ENCODE assay signal across 21 cellular contexts in the genomic region with DNA sequence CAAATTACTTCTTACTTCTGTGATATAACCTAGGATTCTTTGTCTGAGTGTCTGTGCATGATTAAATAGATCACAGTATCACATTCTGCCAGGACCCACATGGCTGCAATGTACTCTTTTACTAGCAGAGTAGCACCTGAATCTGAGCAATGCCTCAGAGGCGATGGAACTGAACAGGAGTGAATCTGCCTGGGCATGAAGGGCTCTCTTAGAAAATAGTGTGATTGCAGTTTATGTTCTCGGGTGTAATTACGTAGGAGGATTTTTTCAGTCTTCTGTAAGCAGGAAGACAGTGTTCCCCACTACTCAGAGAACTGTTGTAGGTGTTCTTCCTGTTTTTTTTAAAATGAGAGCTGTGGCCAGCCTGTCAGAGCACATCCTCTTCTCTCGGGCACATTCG.
"Had no signal": no experiment of that assay in that cellular context is flagged by ENCODE, and none has a peak within 500 bp of the region (broad histone marks: within the 10 kb centered on the region; RNA-seq: fewer than 3 reads in every experiment).

No MANE protein-coding gene starts in this region.

- H3K4me1 Mint-ChIP-seq: endodermal cell; naive B cell; nephron; stimulated activated naive B cell treated with anti-CD40 and anti-IgM and Interleukin-4, amounts not matched to agents 10 μg/mL and 1 μg/mL and 100 μg/mL, for 72 hours had no signal

- H3K9me3 ChIP-seq: colonic mucosa, esophagus muscularis mucosa, spleen, suprapubic skin, thyroid gland, upper lobe of left lung, uterus had no signal

- H3K4me1 ChIP-seq: colonic mucosa, esophagus muscularis mucosa, parathyroid adenoma, spleen, suprapubic skin, thyroid gland, upper lobe of left lung, uterus had no signal

- H3K4me3 ChIP-seq: colonic mucosa, esophagus muscularis mucosa, hepatocyte, lung, spleen, suprapubic skin, thyroid gland, upper lobe of left lung, uterus had no signal

- H3K27ac Mint-ChIP-seq: endodermal cell; naive B cell; nephron; stimulated activated naive B cell treated with anti-CD40 and anti-IgM and Interleukin-4, amounts not matched to agents 10 μg/mL and 1 μg/mL and 100 μg/mL, for 72 hours had no signal

- H3K4me2 ChIP-seq: hepatocyte had no signal

- H3K27ac ChIP-seq: colonic mucosa, esophagus muscularis mucosa, hepatocyte, parathyroid adenoma, spleen, suprapubic skin, thyroid gland, upper lobe of left lung, uterus had no signal

- ATAC-seq: left colon; left ventricle myocardium superior; sciatic nerve; stimulated activated naive B cell treated with anti-CD40 and anti-IgM and Interleukin-4, amounts not matched to agents 10 μg/mL and 1 μg/mL and 100 μg/mL, for 72 hours had no signal

- H3K9ac ChIP-seq: parathyroid adenoma had no signal

- H3K4me3 Mint-ChIP-seq: endodermal cell; naive B cell; nephron; stimulated activated naive B cell treated with anti-CD40 and anti-IgM and Interleukin-4, amounts not matched to agents 10 μg/mL and 1 μg/mL and 100 μg/mL, for 72 hours had no signal

- H2AFZ ChIP-seq: hepatocyte, parathyroid adenoma had no signal

- H3K27me3 Mint-ChIP-seq: naive B cell; stimulated activated naive B cell treated with anti-CD40 and anti-IgM and Interleukin-4, amounts not matched to agents 10 μg/mL and 1 μg/mL and 100 μg/mL, for 72 hours had no signal

- H3K9me3 Mint-ChIP-seq: endodermal cell; naive B cell; nephron; stimulated activated naive B cell treated with anti-CD40 and anti-IgM and Interleukin-4, amounts not matched to agents 10 μg/mL and 1 μg/mL and 100 μg/mL, for 72 hours had no signal

- H3K27me3 ChIP-seq: colonic mucosa, esophagus muscularis mucosa, hepatocyte, spleen, suprapubic skin, thyroid gland, upper lobe of left lung, uterus had no signal

- DNase-seq: colonic mucosa; effector CD4-positive, alpha-beta T cell; endodermal cell; left colon; left ventricle myocardium superior; mesendoderm; naive B cell; spleen; stimulated activated CD4-positive, alpha-beta T cell treated with anti-CD3 and anti-CD28 coated beads, Interleukin-2, amount 100 ng/mL, for 24 hours; stimulated activated CD4-positive, alpha-beta T cell treated with anti-CD3 and anti-CD28 coated beads, Interleukin-4, amount 100 ng/mL, for 4 hours; stimulated activated naive B cell treated with anti-CD40 and anti-IgM and Interleukin-4, amounts not matched to agents 10 μg/mL and 1 μg/mL and 100 μg/mL, for 72 hours; thyroid gland; upper lobe of left lung; uterus had no signal

- H3K36me3 ChIP-seq: colonic mucosa, esophagus muscularis mucosa, spleen, suprapubic skin, thyroid gland, upper lobe of left lung, uterus had no signal

- H3K36me3 Mint-ChIP-seq: naive B cell; stimulated activated naive B cell treated with anti-CD40 and anti-IgM and Interleukin-4, amounts not matched to agents 10 μg/mL and 1 μg/mL and 100 μg/mL, for 72 hours had no signal

- H3K79me2 ChIP-seq: hepatocyte, parathyroid adenoma had no signal
